In the genomic region with DNA sequence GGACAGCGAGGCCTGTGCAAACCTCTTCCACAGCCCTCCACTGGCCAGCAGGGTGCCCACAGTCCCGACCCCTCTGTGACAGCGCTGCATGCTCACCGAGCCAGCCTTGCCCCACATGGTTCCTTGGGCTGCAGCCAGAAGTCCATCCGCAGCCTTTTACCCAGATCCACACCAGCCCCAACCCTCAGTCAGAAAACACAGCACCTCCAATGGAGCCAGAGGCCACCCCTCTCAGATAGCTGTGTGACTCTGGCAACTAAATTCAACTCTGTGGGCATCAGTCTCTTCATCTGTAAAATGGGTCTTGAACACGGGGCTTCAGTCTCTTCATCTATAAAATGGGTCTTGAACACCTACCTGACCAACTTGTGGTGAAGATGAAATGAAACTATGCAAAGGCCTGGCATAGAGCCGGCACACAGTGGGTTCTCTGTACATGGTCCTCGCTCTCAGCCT, we compare ENCODE assay signal across 12 cellular contexts. TPM values are rescaled to one million over a fixed set of nuclear protein-coding genes. Genes with fewer than 3 reads are reported as not detected.
DNase-seq lines count a peak whose midpoint lies in the region; ATAC-seq and TF ChIP-seq lines count a peak whose summit lies in the region.
"Had no signal": no experiment of that assay in that cellular context is flagged by ENCODE, and none has a peak within 500 bp of the region (broad histone marks: within the 10 kb centered on the region; RNA-seq: fewer than 3 reads in every experiment).

No MANE protein-coding gene starts in this region.

- H3K27ac ChIP-seq in left lung (peak overlapping the region; percentile 84 to 88), temporal lobe (ENCODE audit: low read depth, low read length) (peak overlapping the region; percentile 54)

- DNase-seq in activated T-cell treated with anti-CD3 and anti-CD28 coated beads, Interleukin-2, amount 50 U/mL, for 72 hours: no peak
- DNase-seq in activated T-cell treated with anti-CD3 and anti-CD28 coated beads, Interleukin-2, amount 50 U/mL, for 48 hours: no peak
- DNase-seq in activated naive CD8-positive, alpha-beta T cell treated with anti-CD3 and anti-CD28 coated beads for 36 hours: no peak
- DNase-seq in left lung (no peak), HuH-7 (ENCODE audit: low spot score) (no peak)
- no peak for DNase-seq in stimulated activated CD4-positive, alpha-beta T cell treated with anti-CD3 and anti-CD28 coated beads, Interleukin-4, amount 100 ng/mL, for 1 hour
- DNase-seq: ACHN, DMS53, NCI-H1417 treated with DMSO at 0.1 percent for 48 hours had no signal

- H3K9me3 ChIP-seq in left lung: peaks cover 0 to 8% of the 10 kb centered on the region in 2 donors

- ATAC-seq in activated T-cell treated with anti-CD3 and anti-CD28 coated beads, Interleukin-2, amount 50 U/mL, for 72 hours (replicated peaks in 1 of 2): no peak
- ATAC-seq in left lung (no peak), HG02610 (IDR thresholded peaks at IDR 0.05; ENCODE audit: unreplicated experiment) (no peak)
- ATAC-seq: HCT116 had no signal

- peak overlapping the region; percentile 100 for H3K27ac Mint-ChIP-seq in activated T-cell treated with anti-CD3 and anti-CD28 coated beads, Interleukin-2, amount 50 U/mL, for 72 hours
- peak overlapping the region; percentile 92 for H3K27ac Mint-ChIP-seq in activated naive CD8-positive, alpha-beta T cell treated with anti-CD3 and anti-CD28 coated beads for 36 hours

- H3K9me3 Mint-ChIP-seq in activated T-cell treated with anti-CD3 and anti-CD28 coated beads, Interleukin-2, amount 50 U/mL, for 72 hours: peaks cover 4 to 6% of the 10 kb centered on the region in 2 donors
- H3K9me3 Mint-ChIP-seq in activated naive CD8-positive, alpha-beta T cell treated with anti-CD3 and anti-CD28 coated beads for 36 hours: peaks cover 4% of the 10 kb centered on the region

- no peaks in the 10 kb centered on the region for H3K27me3 ChIP-seq in left lung

- intact Hi-C loops in left lung (cut with DNase I): no loop called here

- no peak overlapping the region for H3K4me3 ChIP-seq in left lung

- TF ChIP-seq CTCF in left lung (IDR thresholded peaks at IDR 0.05): no peak

- H3K36me3 ChIP-seq in left lung: no peaks in the 10 kb centered on the region

- peaks cover 28 to 87% of the 10 kb centered on the region in 2 donors for H3K4me1 ChIP-seq in left lung

- peak overlapping the region; percentile 87 to 95 for H3K4me3 Mint-ChIP-seq in activated T-cell treated with anti-CD3 and anti-CD28 coated beads, Interleukin-2, amount 50 U/mL, for 72 hours
- H3K4me3 Mint-ChIP-seq in activated naive CD8-positive, alpha-beta T cell treated with anti-CD3 and anti-CD28 coated beads for 36 hours: no peak overlapping the region

- peaks cover 6% of the 10 kb centered on the region in 2 donors for H3K36me3 Mint-ChIP-seq in activated T-cell treated with anti-CD3 and anti-CD28 coated beads, Interleukin-2, amount 50 U/mL, for 72 hours (ENCODE audit: insufficient read depth in 2 of 2)
- H3K36me3 Mint-ChIP-seq in activated naive CD8-positive, alpha-beta T cell treated with anti-CD3 and anti-CD28 coated beads for 36 hours: peaks cover 4% of the 10 kb centered on the region

- H3K4me1 Mint-ChIP-seq in activated T-cell treated with anti-CD3 and anti-CD28 coated beads, Interleukin-2, amount 50 U/mL, for 72 hours (ENCODE audit: low read depth): peaks cover 68% of the 10 kb centered on the region
- H3K4me1 Mint-ChIP-seq in activated naive CD8-positive, alpha-beta T cell treated with anti-CD3 and anti-CD28 coated beads for 36 hours: peaks cover 49% of the 10 kb centered on the region

- no peaks in the 10 kb centered on the region for H3K27me3 Mint-ChIP-seq in activated T-cell treated with anti-CD3 and anti-CD28 coated beads, Interleukin-2, amount 50 U/mL, for 72 hours (ENCODE audit: low read depth)
- H3K27me3 Mint-ChIP-seq in activated naive CD8-positive, alpha-beta T cell treated with anti-CD3 and anti-CD28 coated beads for 36 hours: no peaks in the 10 kb centered on the region

RNA-seq across cellular contexts. Expression of gene NFKBIA, which starts 38.0 kb away (rescaled TPM):
- 100 to 1,000 TPM; 391 to 596 TPM for total RNA-seq in activated T-cell treated with anti-CD3 and anti-CD28 coated beads, Interleukin-2, amount 50 U/mL, for 72 hours
- 100 to 1,000 TPM; 395 to 400 TPM for total RNA-seq in activated naive CD8-positive, alpha-beta T cell treated with anti-CD3 and anti-CD28 coated beads for 36 hours
- 100 to 1,000 TPM; 133 to 348 TPM for total RNA-seq in left lung
- 22.4 TPM for total RNA-seq in temporal lobe
